Comparison of ENCODE assay signal across 9 cellular contexts in the genomic region with DNA sequence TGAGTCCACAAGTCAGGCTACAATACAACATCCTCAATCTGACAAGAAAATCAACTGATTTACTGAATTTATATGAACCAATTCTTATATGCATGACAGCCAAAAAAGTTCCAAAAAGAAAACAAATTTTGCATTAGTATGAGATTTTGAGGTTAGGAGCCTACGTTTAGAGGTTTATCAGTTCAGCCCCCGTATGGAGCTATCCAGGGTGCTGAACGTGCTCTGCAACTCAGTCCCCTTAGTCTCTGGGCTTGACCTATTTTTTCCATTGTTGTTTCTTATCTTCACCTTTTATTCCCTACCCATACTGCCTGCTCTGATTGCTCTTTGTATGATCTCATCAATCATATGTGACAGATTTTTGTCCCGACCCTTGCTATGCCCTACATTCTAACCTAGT.
DNase-seq lines count a peak whose midpoint lies in the region; ATAC-seq lines count a peak whose summit lies in the region.
"Had no signal": no experiment of that assay in that cellular context is flagged by ENCODE, and none has a peak within 500 bp of the region (broad histone marks: within the 10 kb centered on the region; RNA-seq: fewer than 3 reads in every experiment).

No MANE protein-coding gene starts in this region.

- peaks cover 5% of the 10 kb centered on the region for H3K9me3 Mint-ChIP-seq in stimulated activated effector memory CD8-positive, alpha-beta T cell treated with anti-CD3 and anti-CD28 coated beads, Interleukin-12 subunit alpha, Interleukin-12 subunit beta, amount 100 ng/mL, for 72 hours

- no peak overlapping the region for H3K4me3 Mint-ChIP-seq in stimulated activated effector memory CD8-positive, alpha-beta T cell treated with anti-CD3 and anti-CD28 coated beads, Interleukin-12 subunit alpha, Interleukin-12 subunit beta, amount 100 ng/mL, for 72 hours

- H4K8ac ChIP-seq in mesendoderm (ENCODE audit: low read depth, low read length), result no peak overlapping the region

- H3K79me1 ChIP-seq in mesendoderm (ENCODE audit: low read length), result no peaks in the 10 kb centered on the region

- H2BK15ac ChIP-seq in mesendoderm (replicated peaks; ENCODE audit: low read depth), result no peak overlapping the region

- H3K9ac ChIP-seq in mesendoderm (ENCODE audit: low read length), result no peak overlapping the region

- H3K27ac Mint-ChIP-seq in stimulated activated effector memory CD8-positive, alpha-beta T cell treated with anti-CD3 and anti-CD28 coated beads, Interleukin-12 subunit alpha, Interleukin-12 subunit beta, amount 100 ng/mL, for 72 hours, result no peak overlapping the region

- ATAC-seq in HG02840 (IDR thresholded peaks at IDR 0.05; ENCODE audit: low FRiP score, unreplicated experiment), result no peak
- ATAC-seq in stimulated activated effector memory CD8-positive, alpha-beta T cell treated with anti-CD3 and anti-CD28 coated beads, Interleukin-12 subunit alpha, Interleukin-12 subunit beta, amount 100 ng/mL, for 72 hours, result no peak
- ATAC-seq: activated CD4-positive, CD25-positive, alpha-beta regulatory T cell treated with anti-CD3 and anti-CD28 coated beads, Interleukin-2, amount 50 U/mL, for 24 hours had no signal

- no peaks in the 10 kb centered on the region for H3K36me3 Mint-ChIP-seq in stimulated activated effector memory CD8-positive, alpha-beta T cell treated with anti-CD3 and anti-CD28 coated beads, Interleukin-12 subunit alpha, Interleukin-12 subunit beta, amount 100 ng/mL, for 72 hours

- no peak overlapping the region for H3K18ac ChIP-seq in mesendoderm (ENCODE audit: low read length)

- no CpG with 5 or more reads among the region's 4 CpGs for WGBS in mesendoderm (ENCODE audit: extremely low coverage, insufficient coverage, low lambda C conversion rate)

- H4K5ac ChIP-seq in mesendoderm (ENCODE audit: low read length), result no peak overlapping the region

- no peaks in the 10 kb centered on the region for H3K27me3 ChIP-seq in mesendoderm (ENCODE audit: insufficient read depth, low read length, poor library complexity)

- H3K27ac ChIP-seq in mesendoderm (ENCODE audit: low read depth, low read length), result no peak overlapping the region

- no peak overlapping the region for H3K4ac ChIP-seq in mesendoderm (ENCODE audit: low read depth, low read length)

- no peak overlapping the region for H3K4me2 ChIP-seq in mesendoderm (ENCODE audit: low read length)

- H3K4me1 ChIP-seq in mesendoderm (ENCODE audit: control insufficient read depth, low read depth, low read length), result no peaks in the 10 kb centered on the region

- H2BK120ac ChIP-seq in mesendoderm (ENCODE audit: low read depth, low read length), result no peak overlapping the region

- no peaks in the 10 kb centered on the region for H3K36me3 ChIP-seq in mesendoderm (ENCODE audit: control insufficient read depth, insufficient read depth, low read length)

- no peak overlapping the region for H3K4me3 ChIP-seq in mesendoderm (ENCODE audit: low read length)

- H3K79me2 ChIP-seq in mesendoderm (ENCODE audit: control insufficient read depth, insufficient read depth, low read length), result no peaks in the 10 kb centered on the region

- DNase-seq in GM19238 (ENCODE audit: insufficient read length, low spot score), result peak; percentile 2
- DNase-seq in LoVo (ENCODE audit: low spot score), result peak; percentile 48
- peak; percentile 77 for DNase-seq in astrocyte of the hippocampus (ENCODE audit: low read depth, low spot score)
- DNase-seq in mesendoderm, result peak; percentile 69
- no peak for DNase-seq in activated gamma-delta T cell (lab: John Stamatoyannopoulos, UW)
- no peak for DNase-seq in hepatic stellate cell (ENCODE audit: low spot score)
- no peak for DNase-seq in stimulated activated effector memory CD8-positive, alpha-beta T cell treated with anti-CD3 and anti-CD28 coated beads, Interleukin-12 subunit alpha, Interleukin-12 subunit beta, amount 100 ng/mL, for 72 hours (ENCODE audit: low spot score in 2 of 2)

- no peak overlapping the region for H3K56ac ChIP-seq in mesendoderm (ENCODE audit: low read length)

- H2AK5ac ChIP-seq in mesendoderm (ENCODE audit: low read length), result no peak overlapping the region

- H2BK5ac ChIP-seq in mesendoderm (ENCODE audit: low read length), result no peak overlapping the region

- no peak overlapping the region for H3K23ac ChIP-seq in mesendoderm (ENCODE audit: low read length)

- H3K4me1 Mint-ChIP-seq in stimulated activated effector memory CD8-positive, alpha-beta T cell treated with anti-CD3 and anti-CD28 coated beads, Interleukin-12 subunit alpha, Interleukin-12 subunit beta, amount 100 ng/mL, for 72 hours, result no peaks in the 10 kb centered on the region

Comparison
In these comparisons a context has a peak if more than half of its experiments do, and no peak if none do; other contexts are left out.
1. DNase-seq: peak in GM19238 (single experiment), LoVo (single experiment), astrocyte of the hippocampus (single experiment) and mesendoderm (single experiment); none in activated gamma-delta T cell (single experiment), hepatic stellate cell (single experiment) and stimulated activated effector memory CD8-positive, alpha-beta T cell treated with anti-CD3 and anti-CD28 coated beads, Interleukin-12 subunit alpha, Interleukin-12 subunit beta, amount 100 ng/mL, for 72 hours (0 of 2).